ENCODE assay signal across 8 cellular contexts in genomic region chr7:120725376-120726039, GRCh38.
DNase-seq lines count a peak whose midpoint lies in the region; ATAC-seq and TF ChIP-seq lines count a peak whose summit lies in the region.

No MANE protein-coding gene starts in this region.

- no peak overlapping the region for H2AFZ ChIP-seq in Loucy (ENCODE audit: low read length)

- H3F3A ChIP-seq in Loucy (ENCODE audit: low read depth), result no peaks in the 10 kb centered on the region

- DNase-seq in GM06990 (ENCODE audit: extremely low read depth, insufficient read length) (peak; percentile 4), SJCRH30 (peak; percentile 9 to 74), fibroblast of villous mesenchyme (ENCODE audit: low read depth) (peak; percentile 38), smooth muscle cell of the brain vasculature (ENCODE audit: low read depth, low spot score) (peak; percentile 23), islet precursor cell (no peak)
- DNase-seq in activated T-cell treated with anti-CD3 and anti-CD28 coated beads, Interleukin-2, amount 50 U/mL, for 4 hours, result no peak

- H3K27me3 Mint-ChIP-seq in activated T-cell treated with anti-CD3 and anti-CD28 coated beads, Interleukin-2, amount 50 U/mL, for 4 hours (ENCODE audit: low read depth), result no peaks in the 10 kb centered on the region

- H3K4me3 Mint-ChIP-seq in activated T-cell treated with anti-CD3 and anti-CD28 coated beads, Interleukin-2, amount 50 U/mL, for 4 hours, result no peak overlapping the region

- no peak overlapping the region for H3K4me3 ChIP-seq in GM06990 (replicated peaks; ENCODE audit: low read depth, low read length)
- no peak overlapping the region for H3K4me3 ChIP-seq in Loucy (ENCODE audit: low read length, poor library complexity, severe bottlenecking)
- H3K4me3 ChIP-seq in SJCRH30, result peak overlapping the region; percentile 23
- no peak overlapping the region for H3K4me3 ChIP-seq in fibroblast of villous mesenchyme (ENCODE audit: low read depth, low read length)

- H3K4me1 Mint-ChIP-seq in activated T-cell treated with anti-CD3 and anti-CD28 coated beads, Interleukin-2, amount 50 U/mL, for 4 hours (ENCODE audit: low read depth), result no peaks in the 10 kb centered on the region

- H3K27me3 ChIP-seq in GM06990 (replicated peaks; ENCODE audit: control insufficient read depth, insufficient read depth, low read length), result no peaks in the 10 kb centered on the region
- H3K27me3 ChIP-seq in Loucy (ENCODE audit: insufficient read depth, low read length, poor library complexity, severe bottlenecking), result no peaks in the 10 kb centered on the region
- no peaks in the 10 kb centered on the region; the same call in 1 of the 2 replicates for H3K27me3 ChIP-seq in SJCRH30

- no peak overlapping the region for H3K4me2 ChIP-seq in Loucy (ENCODE audit: low read depth, low read length, poor library complexity, severe bottlenecking)

- H3K9ac ChIP-seq in Loucy (ENCODE audit: low read depth, low read length, poor library complexity, severe bottlenecking), result no peak overlapping the region

- H3K36me3 Mint-ChIP-seq in activated T-cell treated with anti-CD3 and anti-CD28 coated beads, Interleukin-2, amount 50 U/mL, for 4 hours (ENCODE audit: insufficient read depth), result no peaks in the 10 kb centered on the region

- H3K9me3 ChIP-seq in Loucy (ENCODE audit: insufficient read depth, low read depth, low read length) (no peaks in the 10 kb centered on the region), SJCRH30 (replicated peaks) (no peaks in the 10 kb centered on the region)

- H3K4me1 ChIP-seq in Loucy (ENCODE audit: insufficient read depth, low read length, poor library complexity, severe bottlenecking) (no peaks in the 10 kb centered on the region), SJCRH30 (peaks cover 4% of the 10 kb centered on the region; the same call in 1 of the 2 replicates)

- H4K20me1 ChIP-seq in Loucy (ENCODE audit: insufficient read depth, low read length, poor library complexity, severe bottlenecking), result no peaks in the 10 kb centered on the region

- TF ChIP-seq CTCF in GM06990 (IDR thresholded peaks at IDR 0.05; ENCODE audit: insufficient read depth, low read length, poor library complexity, severe bottlenecking) (peak; percentile 57), Loucy (conservative IDR thresholded peaks at IDR 0.05; ENCODE audit: low read length) (peak; percentile 84), fibroblast of villous mesenchyme (IDR thresholded peaks at IDR 0.05; ENCODE audit: insufficient read depth, low read depth, low read length) (peak; percentile 62)

- no peaks in the 10 kb centered on the region for H3K9me2 ChIP-seq in Loucy (replicated peaks; ENCODE audit: low read depth, low read length)

- H3K27ac ChIP-seq in SJCRH30, result no peak overlapping the region

- no peaks in the 10 kb centered on the region for H3K9me3 Mint-ChIP-seq in activated T-cell treated with anti-CD3 and anti-CD28 coated beads, Interleukin-2, amount 50 U/mL, for 4 hours

- no peak for ATAC-seq in GM19463 (IDR thresholded peaks at IDR 0.05; ENCODE audit: unreplicated experiment)
- no peak for ATAC-seq in activated T-cell treated with anti-CD3 and anti-CD28 coated beads, Interleukin-2, amount 50 U/mL, for 4 hours

- H3K36me3 ChIP-seq in GM06990 (ENCODE audit: control insufficient read depth, insufficient read depth, low read length) (no peaks in the 10 kb centered on the region), Loucy (ENCODE audit: insufficient read depth, low read length) (no peaks in the 10 kb centered on the region), SJCRH30 (no peaks in the 10 kb centered on the region)

- H3K79me2 ChIP-seq in Loucy (ENCODE audit: insufficient read depth, low read length), result no peaks in the 10 kb centered on the region

Comparison
In these comparisons a context has a peak if more than half of its experiments do, and no peak if none do; other contexts are left out.
1. DNase-seq: peak in GM06990 (single experiment), SJCRH30 (2 of 2), fibroblast of villous mesenchyme (single experiment) and smooth muscle cell of the brain vasculature (single experiment); none in activated T-cell treated with anti-CD3 and anti-CD28 coated beads, Interleukin-2, amount 50 U/mL, for 4 hours (single experiment) and islet precursor cell (single experiment).
2. Peak in every context shown above with its lines, with median percentiles within 50 percentile points of each other: CTCF ChIP-seq.